26 cellular contexts compared by ENCODE assay signal in genomic region chr2:102422910-102423309, GRCh38. TPM values are rescaled to one million over a fixed set of nuclear protein-coding genes. Genes with fewer than 3 reads are reported as not detected.
A peak's percentile ranks its signal among the peaks of the same experiment; 100 is the strongest.
DNase-seq lines count a peak whose midpoint lies in the region; ATAC-seq and TF ChIP-seq lines count a peak whose summit lies in the region.
"Had no signal": no experiment of that assay in that cellular context is flagged by ENCODE, and none has a peak within 500 bp of the region (broad histone marks: within the 10 kb centered on the region; RNA-seq: fewer than 3 reads in every experiment).

Gene IL18RAP, plus strand, starts transcription at chr2:102423160. Its CDS starts 118 bp downstream, at chr2:102423278.

- H3K4me3 ChIP-seq in gastrocnemius medialis, result no peak within 1 kb of the TSS
- H3K4me3 ChIP-seq: A549, body of pancreas, coronary artery, lung, prostate gland, smooth muscle cell, upper lobe of right lung had no signal

- peak within 1 kb of the TSS; percentile 23 for H3K27ac Mint-ChIP-seq in activated T-cell treated with anti-CD3 and anti-CD28 coated beads, Interleukin-2, amount 50 U/mL, for 24 hours
- peak within 1 kb of the TSS; percentile 5 to 32 for H3K27ac Mint-ChIP-seq in effector memory CD8-positive, alpha-beta T cell
- peak within 1 kb of the TSS; percentile 90 for H3K27ac Mint-ChIP-seq in stimulated activated naive CD8-positive, alpha-beta T cell treated with anti-CD3 and anti-CD28 coated beads, Interleukin-15, Interleukin-2, amounts not matched to agents 100 ng/mL and 50 ng/mL, for 24 hours
- H3K27ac Mint-ChIP-seq: activated CD4-positive, alpha-beta T cell treated with anti-CD3 and anti-CD28 coated beads, Interleukin-2, amount 10 ng/mL, durations not matched to agents 7 days and 5 days; CD4-positive, alpha-beta T cell; nephron progenitor cell had no signal

- intact Hi-C loops in gastrocnemius medialis (cut with DNase I; ENCODE audit: low total_unique reads), result no loop called here

- no peak for DNase-seq in activated T-cell treated with anti-CD3 and anti-CD28 coated beads, Interleukin-2, amount 50 U/mL, for 24 hours
- no peak for DNase-seq in activated T-cell treated with anti-CD3 and anti-CD28 coated beads, Interleukin-2, amount 50 U/mL, for 48 hours
- DNase-seq in SKM-1 treated with dmso at 0.1 percent for 144 hours (lab: John Stamatoyannopoulos, UW; ENCODE audit: unreplicated experiment) (peak; percentile 19), gastrocnemius medialis (no peak)
- no peak for DNase-seq in effector memory CD8-positive, alpha-beta T cell
- DNase-seq: activated CD4-positive, alpha-beta T cell treated with anti-CD3 and anti-CD28 coated beads, Interleukin-2, amount 10 ng/mL, durations not matched to agents 7 days and 5 days; activated effector memory CD4-positive, alpha-beta T cell treated with anti-CD3 and anti-CD28 coated beads, Interleukin-2, amount 50 U/mL, for 16 hours; body of pancreas; CD4-positive, alpha-beta T cell; NCI-H1436; NCI-H2227 treated with DMSO at 0.1 percent for 48 hours; nephron progenitor cell; NK-92 treated with Interleukin-12 subunit alpha and Interleukin-12 subunit beta, amount 100 ng/mL, for 24 hours; SHP77; upper lobe of right lung had no signal

- no peaks in the 10 kb centered on the region for H3K36me3 ChIP-seq in gastrocnemius medialis
- H3K36me3 ChIP-seq: prostate gland, upper lobe of right lung had no signal

- TF ChIP-seq CTCF in gastrocnemius medialis (IDR thresholded peaks at IDR 0.05 in 4 of 5, conservative IDR thresholded peaks at IDR 0.05 in 1 of 5), result no peak

- no peak for TF ChIP-seq POLR2A in gastrocnemius medialis (IDR thresholded peaks at IDR 0.05)

- peaks cover 57% of the 10 kb centered on the region for H3K36me3 Mint-ChIP-seq in activated T-cell treated with anti-CD3 and anti-CD28 coated beads, Interleukin-2, amount 50 U/mL, for 24 hours (ENCODE audit: low read depth)
- H3K36me3 Mint-ChIP-seq in effector memory CD8-positive, alpha-beta T cell (ENCODE audit: insufficient read depth), result peaks cover 8% of the 10 kb centered on the region
- H3K36me3 Mint-ChIP-seq in stimulated activated naive CD8-positive, alpha-beta T cell treated with anti-CD3 and anti-CD28 coated beads, Interleukin-15, Interleukin-2, amounts not matched to agents 100 ng/mL and 50 ng/mL, for 24 hours (ENCODE audit: low read depth), result peaks cover 30% of the 10 kb centered on the region

- no peaks in the 10 kb centered on the region for H3K27me3 ChIP-seq in gastrocnemius medialis
- H3K27me3 ChIP-seq: body of pancreas, upper lobe of right lung had no signal

- no peaks in the 10 kb centered on the region for H3K9me3 ChIP-seq in gastrocnemius medialis
- H3K9me3 ChIP-seq: A549, body of pancreas, prostate gland, upper lobe of right lung had no signal

- H3K4me3 Mint-ChIP-seq in activated T-cell treated with anti-CD3 and anti-CD28 coated beads, Interleukin-2, amount 50 U/mL, for 24 hours, result peak within 1 kb of the TSS; percentile 75
- peak within 1 kb of the TSS; percentile 58 to 71 for H3K4me3 Mint-ChIP-seq in effector memory CD8-positive, alpha-beta T cell
- peak within 1 kb of the TSS; percentile 82 for H3K4me3 Mint-ChIP-seq in stimulated activated naive CD8-positive, alpha-beta T cell treated with anti-CD3 and anti-CD28 coated beads, Interleukin-15, Interleukin-2, amounts not matched to agents 100 ng/mL and 50 ng/mL, for 24 hours
- H3K4me3 Mint-ChIP-seq: activated CD4-positive, alpha-beta T cell treated with anti-CD3 and anti-CD28 coated beads, Interleukin-2, amount 10 ng/mL, durations not matched to agents 7 days and 5 days; CD4-positive, alpha-beta T cell; nephron progenitor cell had no signal

- no peaks in the 10 kb centered on the region for H3K27me3 Mint-ChIP-seq in activated T-cell treated with anti-CD3 and anti-CD28 coated beads, Interleukin-2, amount 50 U/mL, for 24 hours
- H3K27me3 Mint-ChIP-seq in effector memory CD8-positive, alpha-beta T cell, result no peaks in the 10 kb centered on the region
- no peaks in the 10 kb centered on the region for H3K27me3 Mint-ChIP-seq in stimulated activated naive CD8-positive, alpha-beta T cell treated with anti-CD3 and anti-CD28 coated beads, Interleukin-15, Interleukin-2, amounts not matched to agents 100 ng/mL and 50 ng/mL, for 24 hours
- H3K27me3 Mint-ChIP-seq: activated CD4-positive, alpha-beta T cell treated with anti-CD3 and anti-CD28 coated beads, Interleukin-2, amount 10 ng/mL, durations not matched to agents 7 days and 5 days; CD4-positive, alpha-beta T cell had no signal

- H3K9me3 Mint-ChIP-seq in activated T-cell treated with anti-CD3 and anti-CD28 coated beads, Interleukin-2, amount 50 U/mL, for 24 hours, result peaks cover under 1% of the 10 kb centered on the region
- no peaks in the 10 kb centered on the region for H3K9me3 Mint-ChIP-seq in effector memory CD8-positive, alpha-beta T cell
- H3K9me3 Mint-ChIP-seq in stimulated activated naive CD8-positive, alpha-beta T cell treated with anti-CD3 and anti-CD28 coated beads, Interleukin-15, Interleukin-2, amounts not matched to agents 100 ng/mL and 50 ng/mL, for 24 hours, result no peaks in the 10 kb centered on the region
- H3K9me3 Mint-ChIP-seq: CD4-positive, alpha-beta T cell had no signal

- H3K27ac ChIP-seq in gastrocnemius medialis, result no peak within 1 kb of the TSS
- H3K27ac ChIP-seq: A549, body of pancreas, coronary artery, epithelial cell of prostate, prostate gland, upper lobe of right lung had no signal

- H3K4me1 Mint-ChIP-seq in activated T-cell treated with anti-CD3 and anti-CD28 coated beads, Interleukin-2, amount 50 U/mL, for 24 hours (ENCODE audit: low read depth), result peaks cover 91% of the 10 kb centered on the region
- H3K4me1 Mint-ChIP-seq in effector memory CD8-positive, alpha-beta T cell (ENCODE audit: low read depth in 2 of 2), result peaks cover 59 to 71% of the 10 kb centered on the region in 2 donors
- H3K4me1 Mint-ChIP-seq in stimulated activated naive CD8-positive, alpha-beta T cell treated with anti-CD3 and anti-CD28 coated beads, Interleukin-15, Interleukin-2, amounts not matched to agents 100 ng/mL and 50 ng/mL, for 24 hours (ENCODE audit: low read depth), result peaks cover 88% of the 10 kb centered on the region
- H3K4me1 Mint-ChIP-seq: nephron progenitor cell had no signal

- in situ Hi-C loops in gastrocnemius medialis (cut with MboI; ENCODE audit: low sequenced_read_pairs in 4 of 4), result no loop called here

- no peaks in the 10 kb centered on the region for H3K4me1 ChIP-seq in gastrocnemius medialis
- H3K4me1 ChIP-seq: A549, body of pancreas, prostate gland, upper lobe of right lung had no signal

- no peak for ATAC-seq in effector memory CD8-positive, alpha-beta T cell (replicated peaks)
- ATAC-seq in GM21737 (IDR thresholded peaks at IDR 0.05; ENCODE audit: unreplicated experiment), result no peak
- no peak for ATAC-seq in HG03469 (IDR thresholded peaks at IDR 0.05; ENCODE audit: unreplicated experiment)
- no peak for ATAC-seq in gastrocnemius medialis
- ATAC-seq: A549, body of pancreas, upper lobe of right lung had no signal

RNA-seq across cellular contexts. Expression of gene IL18RAP, which starts in this region (rescaled TPM):
- 1 to 10 TPM in 1 of 4 donors, under 1 TPM in 1, not detected in 2; 0.29 to 1.9 TPM for total RNA-seq in gastrocnemius medialis
- total RNA-seq: Daoy, glomerular endothelial cell, smooth muscle cell had no signal

Comparison
In these comparisons a context has a peak if more than half of its experiments do, and no peak if none do; other contexts are left out.
1. H3K27ac Mint-ChIP-seq: peak in every context shown above with its lines; median percentile 90 in stimulated activated naive CD8-positive, alpha-beta T cell treated with anti-CD3 and anti-CD28 coated beads, Interleukin-15, Interleukin-2, amounts not matched to agents 100 ng/mL and 50 ng/mL, for 24 hours; 23 in activated T-cell treated with anti-CD3 and anti-CD28 coated beads, Interleukin-2, amount 50 U/mL, for 24 hours; 18 in effector memory CD8-positive, alpha-beta T cell.